Comparison of ENCODE assay signal across 21 cellular contexts in genomic region chr2:193687195-193687594, GRCh38.
DNase-seq lines count a peak whose midpoint lies in the region; ATAC-seq, FAIRE-seq and TF ChIP-seq lines count a peak whose summit lies in the region.
"Had no signal": no experiment of that assay in that cellular context is flagged by ENCODE, and none has a peak within 500 bp of the region (broad histone marks: within the 10 kb centered on the region; RNA-seq: fewer than 3 reads in every experiment).

No MANE protein-coding gene starts in this region.

- H3K4me2 ChIP-seq in GM12878 (ENCODE audit: control insufficient read depth, insufficient read depth) = no peak overlapping the region
- H3K4me2 ChIP-seq: A549; BLaER1 treated with 17β-estradiol and CSF1 and Interleukin-3, amounts not matched to agents 10 nM and 100 nM had no signal

- CTCF ChIA-PET in GM12878 (lab: Yijun Ruan, JAX) = no interaction called here

- TF ChIP-seq CTCF in natural killer cell (IDR thresholded peaks at IDR 0.05) = no peak
- TF ChIP-seq CTCF in GM12878 (IDR thresholded peaks at IDR 0.05 in 2 of 3, conservative IDR thresholded peaks at IDR 0.05 in 1 of 3; ENCODE audit: control insufficient read depth in 2 of 3, extremely low read depth in 1 of 3, insufficient read depth in 1 of 3, low read depth in 3 of 3, low read length in 3 of 3) = no peak

- TF ChIP-seq POLR2A in GM12878 (IDR thresholded peaks at IDR 0.05; ENCODE audit: low read depth, low read length) = no peak

- no TSS peak for BruUV-seq in GM12878 (replicated peaks; lab: Mats Ljungman, UMichigan)

- H3K27ac Mint-ChIP-seq in natural killer cell = no peak overlapping the region
- no peak overlapping the region for H3K27ac Mint-ChIP-seq in natural killer cell treated with Interleukin-12 subunit alpha and Interleukin-12 subunit beta and Interleukin-15 and Interleukin-18, amount 100 ng/mL, for 72 hours
- H3K27ac Mint-ChIP-seq in naive thymus-derived CD8-positive, alpha-beta T cell = no peak overlapping the region
- H3K27ac Mint-ChIP-seq: B cell; CD4-positive, alpha-beta T cell; CD8-positive, alpha-beta T cell had no signal

- RAD21 ChIA-PET in GM12878 (lab: Charles Lee; ENCODE audit: unreplicated experiment) = no interaction called here

- H3K36me3 Mint-ChIP-seq in natural killer cell = no peaks in the 10 kb centered on the region
- H3K36me3 Mint-ChIP-seq in natural killer cell treated with Interleukin-12 subunit alpha and Interleukin-12 subunit beta and Interleukin-15 and Interleukin-18, amount 100 ng/mL, for 72 hours = no peaks in the 10 kb centered on the region
- no peaks in the 10 kb centered on the region for H3K36me3 Mint-ChIP-seq in naive thymus-derived CD8-positive, alpha-beta T cell
- H3K36me3 Mint-ChIP-seq: CD8-positive, alpha-beta T cell had no signal

- H3K4me3 ChIP-seq in GM12878 = no peak overlapping the region
- H3K4me3 ChIP-seq in small intestine (ENCODE audit: low read depth in 1 of 2, low read length in 2 of 2) = no peak overlapping the region
- H3K4me3 ChIP-seq in SJCRH30 = no peak overlapping the region
- H3K4me3 ChIP-seq: A549; BLaER1 treated with 17β-estradiol and CSF1 and Interleukin-3, amounts not matched to agents 10 nM and 100 nM had no signal

- in situ Hi-C loops in GM12878 (cut with MboI) = loop anchor here (25.0 kb wide), 1 partner anchor 1625 kb away; no protein-coding TSS in a partner anchor

- POLR2A ChIA-PET in GM12878 (lab: Charles Lee) = no interaction called here
- POLR2A ChIA-PET in naive thymus-derived CD8-positive, alpha-beta T cell (lab: Charles Lee) = no interaction called here

- no peaks in the 10 kb centered on the region for H3K79me2 ChIP-seq in GM12878 (ENCODE audit: control insufficient read depth, insufficient read depth, low read length)

- H3K27me3 Mint-ChIP-seq in natural killer cell (ENCODE audit: low read depth in 2 of 2) = no peaks in the 10 kb centered on the region
- no peaks in the 10 kb centered on the region for H3K27me3 Mint-ChIP-seq in natural killer cell treated with Interleukin-12 subunit alpha and Interleukin-12 subunit beta and Interleukin-15 and Interleukin-18, amount 100 ng/mL, for 72 hours
- peaks cover 0 to 4% (median 0%) of the 10 kb centered on the region in 5 donors for H3K27me3 Mint-ChIP-seq in naive thymus-derived CD8-positive, alpha-beta T cell
- H3K27me3 Mint-ChIP-seq: B cell; CD4-positive, alpha-beta T cell had no signal

- H3K27me3 ChIP-seq in GM12878 (replicated peaks in 1 of 2; ENCODE audit: control insufficient read depth in 2 of 2, insufficient read depth in 2 of 2, low read length in 1 of 2) (no peaks in the 10 kb centered on the region), small intestine (ENCODE audit: control insufficient read depth in 2 of 2, insufficient read depth in 2 of 2, low read length in 2 of 2) (no peaks in the 10 kb centered on the region), SJCRH30 (no peaks in the 10 kb centered on the region)
- H3K27me3 ChIP-seq: BLaER1 treated with 17β-estradiol and CSF1 and Interleukin-3, amounts not matched to agents 10 nM and 100 nM had no signal

- H4K20me1 ChIP-seq in GM12878 (ENCODE audit: control insufficient read depth, insufficient read depth) = no peaks in the 10 kb centered on the region
- H4K20me1 ChIP-seq: BLaER1 treated with 17β-estradiol and CSF1 and Interleukin-3, amounts not matched to agents 10 nM and 100 nM had no signal

- H3K9me3 ChIP-seq in GM12878 (replicated peaks; ENCODE audit: control insufficient read depth, insufficient read depth, low read length) = no peaks in the 10 kb centered on the region
- no peaks in the 10 kb centered on the region for H3K9me3 ChIP-seq in small intestine (ENCODE audit: control insufficient read depth, low read depth)
- no peaks in the 10 kb centered on the region for H3K9me3 ChIP-seq in SJCRH30 (replicated peaks)
- H3K9me3 ChIP-seq: A549; BLaER1 treated with 17β-estradiol and CSF1 and Interleukin-3, amounts not matched to agents 10 nM and 100 nM; Caco-2 had no signal

- H3K4me1 Mint-ChIP-seq in natural killer cell = no peaks in the 10 kb centered on the region
- no peaks in the 10 kb centered on the region for H3K4me1 Mint-ChIP-seq in natural killer cell treated with Interleukin-12 subunit alpha and Interleukin-12 subunit beta and Interleukin-15 and Interleukin-18, amount 100 ng/mL, for 72 hours (ENCODE audit: low read depth in 2 of 2)
- no peaks in the 10 kb centered on the region for H3K4me1 Mint-ChIP-seq in naive thymus-derived CD8-positive, alpha-beta T cell
- H3K4me1 Mint-ChIP-seq: B cell had no signal

- H3K9ac ChIP-seq in GM12878 (ENCODE audit: control insufficient read depth, insufficient read depth, low read length) = no peak overlapping the region
- H3K9ac ChIP-seq: BLaER1 treated with 17β-estradiol and CSF1 and Interleukin-3, amounts not matched to agents 10 nM and 100 nM had no signal

- 4% methylated on average over 4 of the region's 4 CpGs for WGBS in GM12878 (ENCODE audit: insufficient coverage, insufficient replicate concordance, low lambda C conversion rate, missing lambda C conversion rate)
- 79 to 89% (median 82%) methylated on average over 4 of the region's 4 CpGs for WGBS in small intestine, 3 donors

- intact Hi-C loops in natural killer cell (cut with micrococcal nuclease) (no loop called here), GM12878 (cut with micrococcal nuclease; ENCODE audit: unreplicated experiment) (loop anchor here (5.0 kb wide), 1 partner anchor 550 kb away; no protein-coding TSS in a partner anchor)

- H2AFZ ChIP-seq in GM12878 (ENCODE audit: control insufficient read depth, low read depth, low read length) = no peak overlapping the region

- no peak for DNase-seq in natural killer cell
- no peak for DNase-seq in natural killer cell treated with Interleukin-12 subunit alpha and Interleukin-12 subunit beta and Interleukin-15 and Interleukin-18, amount 100 ng/mL, for 72 hours (ENCODE audit: low spot score)
- DNase-seq in GM12878 (ENCODE audit: low read depth, low spot score) = no peak
- no peak for DNase-seq in small intestine
- no peak for DNase-seq in SJCRH30
- no peak for DNase-seq in naive thymus-derived CD8-positive, alpha-beta T cell
- DNase-seq: AML-193; Caco-2; Calu3; CD4-positive, alpha-beta T cell; CD8-positive, alpha-beta T cell; DMS79 treated with DMSO at 0.1 percent for 48 hours; GF-D8 had no signal

- H3K36me3 ChIP-seq in GM12878 (ENCODE audit: control insufficient read depth in 2 of 2, insufficient read depth in 2 of 2, low read length in 1 of 2) (no peaks in the 10 kb centered on the region), small intestine (ENCODE audit: control insufficient read depth in 2 of 2, insufficient read depth in 2 of 2, low read length in 2 of 2) (no peaks in the 10 kb centered on the region), SJCRH30 (no peaks in the 10 kb centered on the region)
- H3K36me3 ChIP-seq: BLaER1 treated with 17β-estradiol and CSF1 and Interleukin-3, amounts not matched to agents 10 nM and 100 nM had no signal

- ATAC-seq in natural killer cell (peak in 2 of 3 donors; percentile 49 to 57), GM12878 (peak; percentile 65)
- no peak for ATAC-seq in natural killer cell treated with Interleukin-12 subunit alpha and Interleukin-12 subunit beta and Interleukin-15 and Interleukin-18, amount 100 ng/mL, for 72 hours
- no peak for ATAC-seq in naive thymus-derived CD8-positive, alpha-beta T cell
- ATAC-seq: A549; CD8-positive, alpha-beta T cell had no signal

- H3K27ac ChIP-seq in GM12878 (ENCODE audit: control insufficient read depth, insufficient read depth) (no peak overlapping the region), small intestine (ENCODE audit: low read depth in 1 of 2, low read length in 1 of 2) (no peak overlapping the region), SJCRH30 (no peak overlapping the region)
- H3K27ac ChIP-seq: 22Rv1; A549; BLaER1 treated with 17β-estradiol and CSF1 and Interleukin-3, amounts not matched to agents 10 nM and 100 nM; C4-2B had no signal

- TF ChIP-seq EP300 in GM12878 (IDR thresholded peaks at IDR 0.05; ENCODE audit: borderline replicate concordance in 1 of 2, control insufficient read depth in 1 of 2, low read depth in 2 of 2, low read length in 2 of 2) = no peak

- H3K4me1 ChIP-seq in GM12878 (ENCODE audit: control insufficient read depth, insufficient read depth, low read length) = no peaks in the 10 kb centered on the region
- H3K4me1 ChIP-seq in small intestine (ENCODE audit: control insufficient read depth in 2 of 2, insufficient read depth in 1 of 2, low read depth in 1 of 2, low read length in 1 of 2) = no peaks in the 10 kb centered on the region
- no peaks in the 10 kb centered on the region for H3K4me1 ChIP-seq in SJCRH30
- H3K4me1 ChIP-seq: A549; BLaER1 treated with 17β-estradiol and CSF1 and Interleukin-3, amounts not matched to agents 10 nM and 100 nM; Caco-2 had no signal

- TF ChIP-seq RAD21 in GM12878 (IDR thresholded peaks at IDR 0.05; ENCODE audit: insufficient read depth, low read depth, low read length) = no peak

- FAIRE-seq in GM12878 (lab: Jason Lieb, UNC) (no peak), small intestine (lab: Jason Lieb, UNC) (peak; percentile 89)
- FAIRE-seq: A549, D721Med, GM12892, GM18507 had no signal

- no peak overlapping the region for H3K4me3 Mint-ChIP-seq in natural killer cell
- no peak overlapping the region for H3K4me3 Mint-ChIP-seq in natural killer cell treated with Interleukin-12 subunit alpha and Interleukin-12 subunit beta and Interleukin-15 and Interleukin-18, amount 100 ng/mL, for 72 hours
- no peak overlapping the region for H3K4me3 Mint-ChIP-seq in naive thymus-derived CD8-positive, alpha-beta T cell
- H3K4me3 Mint-ChIP-seq: B cell; CD4-positive, alpha-beta T cell; CD8-positive, alpha-beta T cell had no signal

- SMC1A ChIA-PET in GM12878 (lab: Charles Lee; ENCODE audit: uncharacterized antibody, unreplicated experiment) = no interaction called here

- peaks cover 0 to 4% of the 10 kb centered on the region in 2 donors for H3K9me3 Mint-ChIP-seq in natural killer cell
- peaks cover 3% of the 10 kb centered on the region for H3K9me3 Mint-ChIP-seq in natural killer cell treated with Interleukin-12 subunit alpha and Interleukin-12 subunit beta and Interleukin-15 and Interleukin-18, amount 100 ng/mL, for 72 hours
- H3K9me3 Mint-ChIP-seq in naive thymus-derived CD8-positive, alpha-beta T cell = no peaks in the 10 kb centered on the region
- H3K9me3 Mint-ChIP-seq: CD4-positive, alpha-beta T cell; CD8-positive, alpha-beta T cell had no signal

TF ChIP-seq in GM12878, 131 proteins besides CTCF, POLR2A, EP300 and RAD21 (continues in another document):
- no peak for TF ChIP-seq NR2F1 (conservative IDR thresholded peaks at IDR 0.05)

Comparison
In these comparisons a context has a peak if more than half of its experiments do, and no peak if none do; other contexts are left out.
1. ATAC-seq: peak in natural killer cell (2 of 3) and GM12878 (single experiment); none in natural killer cell treated with Interleukin-12 subunit alpha and Interleukin-12 subunit beta and Interleukin-15 and Interleukin-18, amount 100 ng/mL, for 72 hours (0 of 2) and naive thymus-derived CD8-positive, alpha-beta T cell (0 of 2).